9 cellular contexts compared by ENCODE assay signal in the genomic region with DNA sequence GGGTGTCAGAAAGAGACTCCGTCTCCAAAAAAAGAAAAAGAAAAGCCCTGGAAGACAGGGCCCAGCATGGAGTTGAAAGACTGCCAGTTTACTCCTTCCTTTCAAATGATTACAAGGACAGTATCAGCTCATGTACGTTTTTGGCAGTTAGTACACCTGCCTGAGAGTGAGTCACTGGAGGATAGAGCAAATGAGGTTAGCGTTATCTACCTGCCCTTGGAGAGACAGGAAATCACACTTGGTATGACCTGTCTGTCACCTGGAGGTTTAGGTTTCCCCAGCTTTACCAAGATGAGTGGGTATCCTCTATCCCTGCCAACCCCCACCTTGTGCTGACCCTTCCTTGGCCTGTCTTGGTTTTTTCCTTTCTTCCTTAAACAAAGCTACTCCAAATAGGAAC.
DNase-seq lines count a peak whose midpoint lies in the region; ATAC-seq, FAIRE-seq and TF ChIP-seq lines count a peak whose summit lies in the region.
"Had no signal": no experiment of that assay in that cellular context is flagged by ENCODE, and none has a peak within 500 bp of the region (broad histone marks: within the 10 kb centered on the region; RNA-seq: fewer than 3 reads in every experiment).

No MANE protein-coding gene starts in this region.

- no peak overlapping the region for H3K14ac ChIP-seq in mesenchymal stem cell (ENCODE audit: low read length in 2 of 2)

- CTCF ChIA-PET in A549 (lab: Yijun Ruan, JAX) (interaction anchor here (0.6 to 4.8 kb wide), 3 partner anchors 12 to 136 kb away, joined by 3 to 32 read pairs (median 3); no protein-coding TSS in a partner anchor), K562 (lab: Yijun Ruan, JAX; ENCODE audit: low intra/inter-chr PET ratio) (no interaction called here), HEK293T (lab: Yijun Ruan, JAX) (interaction anchor here (1.0 kb wide), 1 partner anchor 15 kb away, joined by 3 read pairs; no protein-coding TSS in a partner anchor)

- H3K27ac ChIP-seq in A549 (peak overlapping the region; percentile 89 to 93), HUES48 (ENCODE audit: low read depth, low read length) (peak overlapping the region; percentile 60), K562 (ENCODE audit: extremely low read depth, low read depth, low read length) (peak overlapping the region; percentile 44; the same call in 2 of the 3 replicates), mesenchymal stem cell (ENCODE audit: low read length, poor library complexity, severe bottlenecking) (peak overlapping the region; percentile 86)
- H3K27ac ChIP-seq: KMS-11 had no signal

- TF ChIP-seq CTCF in A549 (IDR thresholded peaks at IDR 0.05) = no peak
- no peak for TF ChIP-seq CTCF in K562 (IDR thresholded peaks at IDR 0.05 in 2 of 3, conservative IDR thresholded peaks at IDR 0.05 in 1 of 3; ENCODE audit: insufficient read depth in 2 of 3, low read depth in 1 of 3, low read length in 3 of 3)

- no peak overlapping the region for H3K18ac ChIP-seq in mesenchymal stem cell (ENCODE audit: low read depth in 1 of 2, low read length in 2 of 2)

- intact Hi-C loops in K562 (cut with micrococcal nuclease) = no loop called here

- ATAC-seq in A549 (no peak), K562 (no peak), GM19035 (IDR thresholded peaks at IDR 0.05; ENCODE audit: unreplicated experiment) (no peak)

- H2AK5ac ChIP-seq in mesenchymal stem cell (ENCODE audit: low read length, severe bottlenecking) = peak overlapping the region; percentile 42

- TF ChIP-seq RAD21 in A549 (conservative IDR thresholded peaks at IDR 0.05 in 1 of 2, IDR thresholded peaks at IDR 0.05 in 1 of 2) = no peak
- no peak for TF ChIP-seq RAD21 in K562 (CRISPR knock-in tag; conservative IDR thresholded peaks at IDR 0.05 in 1 of 2, IDR thresholded peaks at IDR 0.05 in 1 of 2)

- BruUV-seq in K562 (replicated peaks; lab: Mats Ljungman, UMichigan) = no TSS peak

- H3K4me2 ChIP-seq in A549 = peak overlapping the region; percentile 86
- 0 out of 2 replicates have a peak overlapping the region, but pooled peaks have one; percentile 10 for H3K4me2 ChIP-seq in K562 (ENCODE audit: insufficient read depth, low read length)
- no peak overlapping the region for H3K4me2 ChIP-seq in mesenchymal stem cell (ENCODE audit: low read length, poor library complexity, severe bottlenecking)
- H3K4me2 ChIP-seq: KMS-11 had no signal

- POLR2A ChIA-PET in A549 (lab: Yijun Ruan, JAX) (interaction anchor here (2.7 kb wide), 1 partner anchor 17 kb away, joined by 12 read pairs; no protein-coding TSS in a partner anchor), K562 (lab: Yijun Ruan, JAX) (interaction anchor here (0.7 to 2.1 kb wide), 5 partner anchors 9 to 1445 kb away, joined by 3 to 12 read pairs (median 3); no protein-coding TSS in a partner anchor), HEK293T (lab: Yijun Ruan, JAX) (interaction anchor here (1.2 to 1.3 kb wide), 2 partner anchors 15 to 16 kb away, joined by 4 to 6 read pairs; no protein-coding TSS in a partner anchor)

- no peak for DNase-seq in A549 (ENCODE audit: low read depth in 1 of 2, low spot score in 1 of 2)
- no peak for DNase-seq in K562 (ENCODE audit: extremely low read depth in 1 of 4, low spot score in 3 of 4)
- DNase-seq in mesenchymal stem cell = no peak
- no peak for DNase-seq in KG1 (lab: John Stamatoyannopoulos, UW)
- DNase-seq in AG20443 (ENCODE audit: low spot score) = no peak
- no peak for DNase-seq in HEK293T (ENCODE audit: extremely low spot score)

- no peaks in the 10 kb centered on the region for H3K79me1 ChIP-seq in mesenchymal stem cell (replicated peaks; ENCODE audit: low read length, poor library complexity, severe bottlenecking)

- no peak overlapping the region for H2BK15ac ChIP-seq in mesenchymal stem cell (ENCODE audit: low read depth, poor library complexity, severe bottlenecking)

- H2BK12ac ChIP-seq in mesenchymal stem cell (ENCODE audit: low read length in 2 of 2) = peak overlapping the region in 1 of 2 experiments; percentile 57

- peak overlapping the region; percentile 39 for H2BK5ac ChIP-seq in mesenchymal stem cell (ENCODE audit: low read depth, low read length, poor library complexity, severe bottlenecking)

- no peak overlapping the region for H2BK120ac ChIP-seq in mesenchymal stem cell (ENCODE audit: low read depth, low read length)

- in situ Hi-C loops in K562 (cut with MboI) = no loop called here

- H3K9me1 ChIP-seq in K562 (ENCODE audit: control insufficient read depth, insufficient read depth, low read length) = peaks cover 3% of the 10 kb centered on the region

- H3K79me2 ChIP-seq in K562 (ENCODE audit: control insufficient read depth, insufficient read depth, low read length) = peaks cover 75% of the 10 kb centered on the region

- no peak overlapping the region for H4K8ac ChIP-seq in mesenchymal stem cell (ENCODE audit: low read length)

- H3K4me3 ChIP-seq in A549 = no peak overlapping the region
- H3K4me3 ChIP-seq in HUES48 (ENCODE audit: low read depth, low read length) = no peak overlapping the region
- no peak overlapping the region for H3K4me3 ChIP-seq in K562
- H3K4me3 ChIP-seq in mesenchymal stem cell (ENCODE audit: insufficient read depth in 1 of 2, low read depth in 1 of 2, low read length in 2 of 2) = no peak overlapping the region

- FAIRE-seq in A549 (lab: Jason Lieb, UNC) (no peak), K562 (lab: Jason Lieb, UNC) (no peak)

- H3K9me3 ChIP-seq in A549 (no peaks in the 10 kb centered on the region), HUES48 (ENCODE audit: control insufficient read depth, insufficient read depth, low read length) (no peaks in the 10 kb centered on the region), K562 (replicated peaks; ENCODE audit: control insufficient read depth, insufficient read depth, low read depth, low read length) (no peaks in the 10 kb centered on the region), mesenchymal stem cell (ENCODE audit: control insufficient read depth, low read length) (no peaks in the 10 kb centered on the region)

- TF ChIP-seq EP300 in A549 (IDR thresholded peaks at IDR 0.05) (no peak), K562 (IDR thresholded peaks at IDR 0.05; ENCODE audit: low read length) (peak; percentile 64; the same call in 1 of the 2 replicates)

- H3K9ac ChIP-seq in HUES48 (ENCODE audit: low read depth, low read length) (no peak overlapping the region), K562 (ENCODE audit: insufficient read depth in 1 of 2, low read depth in 2 of 2, low read length in 2 of 2) (peak overlapping the region in 1 of 2 experiments; percentile 15; a peak in 1 of 4 replicates), mesenchymal stem cell (ENCODE audit: low read length) (peak overlapping the region; percentile 16)
- H3K9ac ChIP-seq: KMS-11 had no signal

- no peaks in the 10 kb centered on the region for H4K20me1 ChIP-seq in K562 (replicated peaks; ENCODE audit: control insufficient read depth, insufficient read depth, low read length)

- H3K4ac ChIP-seq in mesenchymal stem cell (ENCODE audit: low read depth in 1 of 2, low read length in 2 of 2) = no peak overlapping the region

- WGBS in A549 (ENCODE audit: missing lambda C conversion rate) = 20% methylated on average over 3 of the region's 3 CpGs
- WGBS in K562 (ENCODE audit: insufficient coverage, low coverage, missing lambda C conversion rate) = 14% methylated on average over 3 of the region's 3 CpGs
- WGBS in mesenchymal stem cell = 33% methylated on average over 2 of the region's 3 CpGs

- H3K36me3 ChIP-seq in HUES48 (ENCODE audit: control insufficient read depth, insufficient read depth, low read length) (peaks cover 9% of the 10 kb centered on the region), K562 (ENCODE audit: control insufficient read depth, insufficient read depth, low read length) (peaks cover 21% of the 10 kb centered on the region), mesenchymal stem cell (ENCODE audit: control insufficient read depth in 1 of 2, insufficient read depth in 2 of 2, low read depth in 1 of 2, low read length in 2 of 2) (peaks cover 7 to 8% of the 10 kb centered on the region in 2 experiments)

- H4K91ac ChIP-seq in mesenchymal stem cell (ENCODE audit: low read length) = no peak overlapping the region

- H2AFZ ChIP-seq in K562 (ENCODE audit: low read depth, low read length) = no peak overlapping the region
- no peak overlapping the region for H2AFZ ChIP-seq in mesenchymal stem cell (ENCODE audit: low read depth, low read length)

- no peak for TF ChIP-seq POLR2A in A549 (IDR thresholded peaks at IDR 0.05; ENCODE audit: low read length)
- TF ChIP-seq POLR2A in K562 (conservative IDR thresholded peaks at IDR 0.05) = no peak

- peaks cover 81% of the 10 kb centered on the region for H3K4me1 ChIP-seq in A549
- H3K4me1 ChIP-seq in HUES48 (ENCODE audit: control insufficient read depth, insufficient read depth, low read length) = peaks cover 41% of the 10 kb centered on the region; the same call in 1 of the 2 replicates
- H3K4me1 ChIP-seq in K562 (replicated peaks in 1 of 2; ENCODE audit: control insufficient read depth in 2 of 2, insufficient read depth in 2 of 2, low read length in 2 of 2) = peaks cover 29 to 80% of the 10 kb centered on the region in 2 experiments
- H3K4me1 ChIP-seq in mesenchymal stem cell (ENCODE audit: control insufficient read depth, insufficient read depth, low read depth, low read length) = peaks cover 20% of the 10 kb centered on the region

- no peaks in the 10 kb centered on the region for H3K27me3 ChIP-seq in HUES48 (ENCODE audit: control insufficient read depth, insufficient read depth, low read length)
- no peaks in the 10 kb centered on the region for H3K27me3 ChIP-seq in K562 (ENCODE audit: control insufficient read depth in 2 of 2, insufficient read depth in 2 of 2, low read length in 2 of 2)
- no peaks in the 10 kb centered on the region for H3K27me3 ChIP-seq in mesenchymal stem cell (ENCODE audit: control insufficient read depth in 1 of 2, insufficient read depth in 1 of 2, low read length in 2 of 2)

- no peak overlapping the region for H3K23ac ChIP-seq in mesenchymal stem cell (ENCODE audit: low read length in 2 of 2)

TF ChIP-seq in A549, 52 proteins besides CTCF, POLR2A, EP300 and RAD21 (continues in another document):
- TF ChIP-seq, protein P1, sequence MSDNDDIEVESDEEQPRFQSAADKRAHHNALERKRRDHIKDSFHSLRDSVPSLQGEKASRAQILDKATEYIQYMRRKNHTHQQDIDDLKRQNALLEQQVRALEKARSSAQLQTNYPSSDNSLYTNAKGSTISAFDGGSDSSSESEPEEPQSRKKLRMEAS (IDR thresholded peaks at IDR 0.05) = no peak

TF ChIP-seq in K562, 482 proteins besides CTCF, POLR2A, EP300 and RAD21 (continues in another document):
- TF ChIP-seq HDAC1 (IDR thresholded peaks at IDR 0.05) (peak in 1 of 2 experiments; percentile 18; a peak in 1 of 4 replicates), JUN (IDR thresholded peaks at IDR 0.05; ENCODE audit: borderline replicate concordance, low read depth, low read length) (peak; percentile 4; the same call in 1 of the 2 replicates), JUN (CRISPR knock-in tag; IDR thresholded peaks at IDR 0.05; ENCODE audit: borderline replicate concordance) (no peak)

TF ChIP-seq in HEK293T, 16 proteins besides CTCF, POLR2A, EP300 and RAD21 (continues in another document):
- TF ChIP-seq TARDBP (IDR thresholded peaks at IDR 0.05) = no peak
- TF ChIP-seq SP1 (IDR thresholded peaks at IDR 0.05) = no peak
- TF ChIP-seq ZNF384 (IDR thresholded peaks at IDR 0.05) = no peak
- no peak for TF ChIP-seq ARNT (IDR thresholded peaks at IDR 0.05)
- no peak for TF ChIP-seq BHLHE40 (IDR thresholded peaks at IDR 0.05; ENCODE audit: borderline replicate concordance)
- TF ChIP-seq FOXK2 (IDR thresholded peaks at IDR 0.05) = no peak
